19 cellular contexts compared by ENCODE assay signal in the genomic region with DNA sequence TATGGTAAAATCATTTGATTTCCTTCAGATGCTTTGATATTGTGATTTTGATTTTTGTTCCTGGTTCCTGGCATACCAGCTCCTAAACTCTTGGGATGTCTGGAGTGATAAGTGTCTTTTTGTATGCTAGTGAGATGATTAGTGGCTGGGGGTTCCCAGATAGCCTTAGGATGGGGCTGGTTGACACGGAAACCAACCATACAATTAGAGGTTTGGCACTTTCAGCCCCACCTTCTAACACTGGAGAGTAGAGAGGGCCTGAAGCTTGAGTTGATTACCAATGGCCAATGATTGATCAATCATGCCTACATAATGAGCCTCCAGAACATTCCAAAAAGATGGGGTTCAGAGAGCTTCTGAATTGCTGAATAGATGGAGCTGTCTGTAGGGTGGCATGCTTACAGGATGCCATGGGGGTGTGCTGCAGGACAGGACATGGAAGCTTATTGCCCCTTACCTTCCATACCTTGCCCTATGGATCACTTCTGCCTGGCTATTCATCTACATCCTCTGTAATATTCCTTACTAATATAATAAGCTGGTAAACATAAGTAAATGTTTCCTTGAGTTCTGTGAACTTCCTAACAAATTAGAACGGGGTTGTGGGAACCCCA. TPM values are rescaled to one million over a fixed set of nuclear protein-coding genes. Genes with fewer than 3 reads are reported as not detected.
DNase-seq lines count a peak whose midpoint lies in the region; ATAC-seq and TF ChIP-seq lines count a peak whose summit lies in the region.
"Had no signal": no experiment of that assay in that cellular context is flagged by ENCODE, and none has a peak within 500 bp of the region (broad histone marks: within the 10 kb centered on the region; RNA-seq: fewer than 3 reads in every experiment).

No MANE protein-coding gene starts in this region.

- no peaks in the 10 kb centered on the region for H3K79me2 ChIP-seq in HCT116 (ENCODE audit: insufficient read depth, low read length)

- H3K4me3 Mint-ChIP-seq in nephron = no peak overlapping the region
- H3K4me3 Mint-ChIP-seq: HFFc6 had no signal

- TF ChIP-seq POLR2A in HCT116 (IDR thresholded peaks at IDR 0.05; ENCODE audit: borderline replicate concordance, extremely low read depth, insufficient read depth, insufficient read length) = no peak

- H3K36me3 ChIP-seq in HCT116 (ENCODE audit: control insufficient read depth in 1 of 2, insufficient read depth in 2 of 2, low read length in 2 of 2) = no peaks in the 10 kb centered on the region
- no peaks in the 10 kb centered on the region for H3K36me3 ChIP-seq in WERI-Rb-1
- H3K36me3 ChIP-seq: SJSA1 had no signal

- H3K9ac ChIP-seq in HCT116 (ENCODE audit: low read length) = no peak overlapping the region
- H3K9ac ChIP-seq: GM23248 had no signal

- DNase-seq in GM12864 (ENCODE audit: low read depth) = no peak
- DNase-seq in HCT116 (ENCODE audit: low read depth, low spot score) = no peak
- no peak for DNase-seq in WERI-Rb-1
- DNase-seq in caudate nucleus (lab: John Stamatoyannopoulos, UW) = no peak
- DNase-seq in NCI-H146 (lab: John Stamatoyannopoulos, UW) = no peak
- DNase-seq: GDM1, GM23248, HFFc6, NCI-H1436, NCI-H2029 treated with DMSO at 0.1 percent for 48 hours, NCI-H748 treated with DMSO at 0.1 percent for 48 hours, PC-3, SW 1271 had no signal

- no peaks in the 10 kb centered on the region for H3K36me3 Mint-ChIP-seq in nephron (ENCODE audit: low read depth)

- ATAC-seq in HCT116 (no peak), HG03354 (IDR thresholded peaks at IDR 0.05; ENCODE audit: poor library complexity, severe bottlenecking, unreplicated experiment) (no peak)
- ATAC-seq: PC-3 had no signal

- TF ChIP-seq RAD21 in HCT116 (IDR thresholded peaks at IDR 0.05; ENCODE audit: low read depth) = 0 out of 2 replicates have a peak, but pooled peaks have one; percentile 8

- BruUV-seq in HCT116 (replicated peaks; lab: Mats Ljungman, UMichigan) = no TSS peak

- no peaks in the 10 kb centered on the region for H3K9me3 ChIP-seq in HCT116 (ENCODE audit: control insufficient read depth in 1 of 2, insufficient read depth in 1 of 2, low read depth in 1 of 2, low read length in 2 of 2)
- no peaks in the 10 kb centered on the region for H3K9me3 ChIP-seq in WERI-Rb-1 (ENCODE audit: severe bottlenecking)
- H3K9me3 ChIP-seq: SJSA1 had no signal

- H3K9me3 Mint-ChIP-seq in nephron = no peaks in the 10 kb centered on the region
- H3K9me3 Mint-ChIP-seq: HFFc6 had no signal

- peak overlapping the region; percentile 76 to 92 (median 80) for H3K27ac Mint-ChIP-seq in nephron
- H3K27ac Mint-ChIP-seq: HFFc6 had no signal

- no peak overlapping the region for H2AFZ ChIP-seq in HCT116 (ENCODE audit: low read depth, low read length, poor library complexity, severe bottlenecking)
- H2AFZ ChIP-seq: GM23248 had no signal

- CTCF ChIA-PET in HCT116 (lab: Charles Lee) = interaction anchor here (1.5 to 2.2 kb wide), 2 partner anchors 13 to 329 kb away, joined by 3 to 10 read pairs; no protein-coding TSS in a partner anchor

- TF ChIP-seq CTCF in GM12864 (IDR thresholded peaks at IDR 0.05; ENCODE audit: low read depth, low read length, missing control alignments) (peak; percentile 14), HCT116 (IDR thresholded peaks at IDR 0.05 in 2 of 3, conservative IDR thresholded peaks at IDR 0.05 in 1 of 3; ENCODE audit: borderline replicate concordance in 1 of 3, insufficient read depth in 1 of 3, low read depth in 2 of 3, low read length in 2 of 3) (no peak), WERI-Rb-1 (IDR thresholded peaks at IDR 0.05; ENCODE audit: low read depth, low read length) (0 out of 2 replicates have a peak, but pooled peaks have one; percentile 6), nephron (IDR thresholded peaks at IDR 0.05; ENCODE audit: unreplicated experiment in 3 of 3) (no peak)

- peaks cover 10% of the 10 kb centered on the region for H3K27me3 Mint-ChIP-seq in nephron (ENCODE audit: low read depth)

- POLR2A ChIA-PET in HCT116 (lab: Charles Lee) = no interaction called here

- H3K27ac ChIP-seq in HCT116 (ENCODE audit: low read depth, low read length) = no peak overlapping the region
- H3K27ac ChIP-seq in WERI-Rb-1 = no peak overlapping the region
- H3K27ac ChIP-seq in caudate nucleus (ENCODE audit: low read depth, low read length) = no peak overlapping the region
- H3K27ac ChIP-seq: C4-2B, GM23248, SJSA1 had no signal

- no peaks in the 10 kb centered on the region for H3K4me1 ChIP-seq in HCT116 (ENCODE audit: control insufficient read depth in 1 of 2, insufficient read depth in 2 of 2, low read length in 2 of 2)
- H3K4me1 ChIP-seq: SJSA1 had no signal

- peaks cover 17% of the 10 kb centered on the region for H3K4me1 Mint-ChIP-seq in nephron

- RAD21 ChIA-PET in HCT116 (lab: Charles Lee; ENCODE audit: low non-redundant PET in 1 of 2, low total read pairs in 2 of 2, uncharacterized antibody in 2 of 2, unreplicated experiment in 2 of 2) = interaction anchor here in 1 of 2 experiments (0.7 kb wide), 1 partner anchor 71 kb away, joined by 3 read pairs; no protein-coding TSS in a partner anchor

- intact Hi-C loops in HCT116 (cut with micrococcal nuclease) = no loop called here

- H3K27me3 ChIP-seq in HCT116 (ENCODE audit: insufficient read depth, low read length) (no peaks in the 10 kb centered on the region), WERI-Rb-1 (ENCODE audit: insufficient read depth, low read depth, severe bottlenecking) (no peaks in the 10 kb centered on the region)
- H3K27me3 ChIP-seq: SJSA1 had no signal

- H3K9me2 ChIP-seq in HCT116 (ENCODE audit: insufficient read depth) = no peaks in the 10 kb centered on the region

- H4K20me1 ChIP-seq in HCT116 (ENCODE audit: insufficient read depth) = no peaks in the 10 kb centered on the region

- H3K4me2 ChIP-seq in HCT116 (ENCODE audit: low read length) = no peak overlapping the region

- H3K4me3 ChIP-seq in GM12864 (ENCODE audit: low read depth, low read length) (no peak overlapping the region), HCT116 (replicated peaks in 1 of 2; ENCODE audit: low read depth in 1 of 2, low read length in 2 of 2) (no peak overlapping the region), WERI-Rb-1 (ENCODE audit: low read depth, low read length) (no peak overlapping the region)
- H3K4me3 ChIP-seq: GM23248, SJSA1 had no signal

TF ChIP-seq in HCT116, 20 proteins besides CTCF, POLR2A, EP300 and RAD21:
- TF ChIP-seq EZH2 (IDR thresholded peaks at IDR 0.05) = no peak
- no peak for TF ChIP-seq FOSL1 (IDR thresholded peaks at IDR 0.05; ENCODE audit: low read depth)
- TF ChIP-seq TCF7L2 (IDR thresholded peaks at IDR 0.05; ENCODE audit: borderline replicate concordance, extremely low read depth, insufficient read depth, insufficient read length) = no peak
- TF ChIP-seq ZNF274 (IDR thresholded peaks at IDR 0.05; ENCODE audit: low read depth, low read length) = no peak
- TF ChIP-seq, protein P1, sequence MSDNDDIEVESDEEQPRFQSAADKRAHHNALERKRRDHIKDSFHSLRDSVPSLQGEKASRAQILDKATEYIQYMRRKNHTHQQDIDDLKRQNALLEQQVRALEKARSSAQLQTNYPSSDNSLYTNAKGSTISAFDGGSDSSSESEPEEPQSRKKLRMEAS (IDR thresholded peaks at IDR 0.05) = no peak
- TF ChIP-seq EZH2phosphoT487 (IDR thresholded peaks at IDR 0.05; ENCODE audit: borderline replicate concordance) = no peak
- TF ChIP-seq JUND (IDR thresholded peaks at IDR 0.05) = no peak
- TF ChIP-seq YY1 (IDR thresholded peaks at IDR 0.05; ENCODE audit: extremely low read depth, insufficient replicate concordance, low read depth, low read length) = no peak
- no peak for TF ChIP-seq EGR1 (IDR thresholded peaks at IDR 0.05; ENCODE audit: low read depth)
- TF ChIP-seq SIN3A (IDR thresholded peaks at IDR 0.05; ENCODE audit: low read depth) = no peak
- TF ChIP-seq SP1 (IDR thresholded peaks at IDR 0.05; ENCODE audit: low read depth) = no peak
- TF ChIP-seq, protein P2, sequence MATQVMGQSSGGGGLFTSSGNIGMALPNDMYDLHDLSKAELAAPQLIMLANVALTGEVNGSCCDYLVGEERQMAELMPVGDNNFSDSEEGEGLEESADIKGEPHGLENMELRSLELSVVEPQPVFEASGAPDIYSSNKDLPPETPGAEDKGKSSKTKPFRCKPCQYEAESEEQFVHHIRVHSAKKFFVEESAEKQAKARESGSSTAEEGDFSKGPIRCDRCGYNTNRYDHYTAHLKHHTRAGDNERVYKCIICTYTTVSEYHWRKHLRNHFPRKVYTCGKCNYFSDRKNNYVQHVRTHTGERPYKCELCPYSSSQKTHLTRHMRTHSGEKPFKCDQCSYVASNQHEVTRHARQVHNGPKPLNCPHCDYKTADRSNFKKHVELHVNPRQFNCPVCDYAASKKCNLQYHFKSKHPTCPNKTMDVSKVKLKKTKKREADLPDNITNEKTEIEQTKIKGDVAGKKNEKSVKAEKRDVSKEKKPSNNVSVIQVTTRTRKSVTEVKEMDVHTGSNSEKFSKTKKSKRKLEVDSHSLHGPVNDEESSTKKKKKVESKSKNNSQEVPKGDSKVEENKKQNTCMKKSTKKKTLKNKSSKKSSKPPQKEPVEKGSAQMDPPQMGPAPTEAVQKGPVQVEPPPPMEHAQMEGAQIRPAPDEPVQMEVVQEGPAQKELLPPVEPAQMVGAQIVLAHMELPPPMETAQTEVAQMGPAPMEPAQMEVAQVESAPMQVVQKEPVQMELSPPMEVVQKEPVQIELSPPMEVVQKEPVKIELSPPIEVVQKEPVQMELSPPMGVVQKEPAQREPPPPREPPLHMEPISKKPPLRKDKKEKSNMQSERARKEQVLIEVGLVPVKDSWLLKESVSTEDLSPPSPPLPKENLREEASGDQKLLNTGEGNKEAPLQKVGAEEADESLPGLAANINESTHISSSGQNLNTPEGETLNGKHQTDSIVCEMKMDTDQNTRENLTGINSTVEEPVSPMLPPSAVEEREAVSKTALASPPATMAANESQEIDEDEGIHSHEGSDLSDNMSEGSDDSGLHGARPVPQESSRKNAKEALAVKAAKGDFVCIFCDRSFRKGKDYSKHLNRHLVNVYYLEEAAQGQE (IDR thresholded peaks at IDR 0.05; ENCODE audit: low read depth) = no peak
- no peak for TF ChIP-seq SRF (IDR thresholded peaks at IDR 0.05; ENCODE audit: low read depth)
- TF ChIP-seq CBX3 (IDR thresholded peaks at IDR 0.05; ENCODE audit: low read depth) = no peak
- no peak for TF ChIP-seq CEBPB (IDR thresholded peaks at IDR 0.05; ENCODE audit: low read depth)
- TF ChIP-seq, protein P3, sequence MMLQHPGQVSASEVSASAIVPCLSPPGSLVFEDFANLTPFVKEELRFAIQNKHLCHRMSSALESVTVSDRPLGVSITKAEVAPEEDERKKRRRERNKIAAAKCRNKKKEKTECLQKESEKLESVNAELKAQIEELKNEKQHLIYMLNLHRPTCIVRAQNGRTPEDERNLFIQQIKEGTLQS (IDR thresholded peaks at IDR 0.05) = no peak
- no peak for TF ChIP-seq POLR2AphosphoS5 (IDR thresholded peaks at IDR 0.05; ENCODE audit: low read depth, low read length)
- no peak for TF ChIP-seq ZFX (IDR thresholded peaks at IDR 0.05)

RNA-seq across cellular contexts. Expression of a gene that starts 22.8 kb away (rescaled TPM):
- 0.98 TPM for total RNA-seq in HCT116 (2021; ENCODE audit: unreplicated experiment)
- polyA plus RNA-seq in HCT116 (2012) = 0.81 and 1.2 TPM in 2 replicates
- total RNA-seq: HT-29, SJSA1 had no signal

RNA-seq across cellular contexts. Expression of a gene that starts 46.8 kb away (rescaled TPM):
- 0.52 TPM for total RNA-seq in HCT116 (2021; ENCODE audit: unreplicated experiment)
- polyA plus RNA-seq in HCT116 (2012) = 0.16 and 0.39 TPM in 2 replicates
- total RNA-seq: HT-29, NCI-H460, PC-3 had no signal

RNA-seq across cellular contexts. Expression of a gene that starts 55.5 kb away (rescaled TPM):
- total RNA-seq in HCT116 (2021; ENCODE audit: unreplicated experiment) = 15.3 TPM
- polyA plus RNA-seq in HCT116 (2012) = 12.2 and 14.8 TPM in 2 replicates

Comparison
In these comparisons a context has a peak if more than half of its experiments do, and no peak if none do; other contexts are left out.
1. CTCF ChIP-seq: peak in GM12864 (single experiment) and WERI-Rb-1 (single experiment); none in HCT116 (0 of 3) and nephron (0 of 3).